Comparison of ENCODE assay signal across 16 cellular contexts in genomic region chr1:94081566-94082344, GRCh38. TPM values are rescaled to one million over a fixed set of nuclear protein-coding genes. Genes with fewer than 3 reads are reported as not detected.
DNase-seq lines count a peak whose midpoint lies in the region; ATAC-seq and TF ChIP-seq lines count a peak whose summit lies in the region.
"Had no signal": no experiment of that assay in that cellular context is flagged by ENCODE, and none has a peak within 500 bp of the region (broad histone marks: within the 10 kb centered on the region; RNA-seq: fewer than 3 reads in every experiment).

No MANE protein-coding gene starts in this region.

- no peak for TF ChIP-seq CTCF in AG04450 (IDR thresholded peaks at IDR 0.05; ENCODE audit: low read depth, low read length)
- TF ChIP-seq CTCF in astrocyte of the cerebellum (IDR thresholded peaks at IDR 0.05; ENCODE audit: low read depth, low read length, missing control alignments): no peak
- TF ChIP-seq CTCF in progenitor cell of endocrine pancreas (IDR thresholded peaks at IDR 0.05; ENCODE audit: unreplicated experiment): no peak

- ATAC-seq in GM19395 (IDR thresholded peaks at IDR 0.05; ENCODE audit: unreplicated experiment) (no peak), HG02610 (IDR thresholded peaks at IDR 0.05; ENCODE audit: unreplicated experiment) (no peak)

- in situ Hi-C loops in astrocyte of the cerebellum (cut with HindIII; ENCODE audit: low sequenced_read_pairs): no loop called here

- H3K36me3 Mint-ChIP-seq in progenitor cell of endocrine pancreas (ENCODE audit: insufficient read depth): no peaks in the 10 kb centered on the region
- H3K36me3 Mint-ChIP-seq: CD4-positive, CD25-positive, alpha-beta regulatory T cell; immature natural killer cell had no signal

- peak overlapping the region; percentile 35 for H3K27ac ChIP-seq in AG04450 (ENCODE audit: low read depth, low read length)
- H3K27ac ChIP-seq: WERI-Rb-1 had no signal

- no peaks in the 10 kb centered on the region for H3K9me3 ChIP-seq in AG04450 (ENCODE audit: control insufficient read depth, insufficient read depth, low read length)

- no peaks in the 10 kb centered on the region for H3K9me3 Mint-ChIP-seq in progenitor cell of endocrine pancreas (ENCODE audit: low read depth)

- no peak for DNase-seq in AG04450 (ENCODE audit: low read depth, low spot score)
- DNase-seq in HS-27A (ENCODE audit: low read depth): peak; percentile 27
- DNase-seq in astrocyte of the cerebellum (ENCODE audit: low read depth): peak; percentile 47
- DNase-seq in glomerular visceral epithelial cell (ENCODE audit: extremely low spot score): peak; percentile 71
- no peak for DNase-seq in NOMO-1 treated with dmso at 0.1 percent for 144 hours (lab: John Stamatoyannopoulos, UW; ENCODE audit: unreplicated experiment)
- DNase-seq in progenitor cell of endocrine pancreas (ENCODE audit: low spot score, unreplicated experiment): no peak
- DNase-seq: CD4-positive, CD25-positive, alpha-beta regulatory T cell; effector CD8-positive, alpha-beta T cell; immature natural killer cell; MV-4-11; nucleus accumbens; trophoblast cell; WERI-Rb-1 had no signal

- H3K27ac Mint-ChIP-seq in progenitor cell of endocrine pancreas: no peak overlapping the region
- H3K27ac Mint-ChIP-seq: CD4-positive, CD25-positive, alpha-beta regulatory T cell; immature natural killer cell had no signal

- H3K4me1 Mint-ChIP-seq in progenitor cell of endocrine pancreas (ENCODE audit: low read depth): peaks cover 11% of the 10 kb centered on the region
- H3K4me1 Mint-ChIP-seq: CD4-positive, CD25-positive, alpha-beta regulatory T cell; immature natural killer cell had no signal

- POLR2A ChIA-PET in AG04450 (lab: Yijun Ruan, JAX): no interaction called here

- H3K27me3 Mint-ChIP-seq in progenitor cell of endocrine pancreas: peaks cover 13% of the 10 kb centered on the region
- H3K27me3 Mint-ChIP-seq: CD4-positive, CD25-positive, alpha-beta regulatory T cell had no signal

- CTCF ChIA-PET in AG04450 (lab: Charles Lee): interaction anchor here (1.0 to 1.3 kb wide), 2 partner anchors 20 to 37 kb away, joined by 4 to 6 read pairs; no protein-coding TSS in a partner anchor

- no peaks in the 10 kb centered on the region for H3K27me3 ChIP-seq in AG04450 (ENCODE audit: control insufficient read depth, insufficient read depth, low read length)

- no peak overlapping the region for H3K4me3 ChIP-seq in AG04450 (ENCODE audit: low read depth, low read length)
- no peak overlapping the region for H3K4me3 ChIP-seq in astrocyte of the cerebellum (ENCODE audit: low read depth, low read length)

- H3K4me3 Mint-ChIP-seq in progenitor cell of endocrine pancreas (ENCODE audit: low read depth): no peak overlapping the region
- H3K4me3 Mint-ChIP-seq: CD4-positive, CD25-positive, alpha-beta regulatory T cell; immature natural killer cell had no signal

RNA-seq across cellular contexts. Expression of gene ABCA4, which starts 39.2 kb away (rescaled TPM):
- polyA plus RNA-seq in AG04450 (2011; rRNA removed): 0.17 TPM in 2 replicates
- polyA minus RNA-seq in AG04450 (2011; rRNA and poly(A)+ RNA removed): 0.05 and 0.30 TPM in 2 replicates
- 0.86 and 2.0 TPM in 2 replicates for total RNA-seq in progenitor cell of endocrine pancreas
- total RNA-seq: CD4-positive, CD25-positive, alpha-beta regulatory T cell; OCI-LY7 had no signal
- polyA plus RNA-seq: CD4-positive, CD25-positive, alpha-beta regulatory T cell had no signal

Comparison
In these comparisons a context has a peak if more than half of its experiments do, and no peak if none do; other contexts are left out.
1. DNase-seq: peak in HS-27A (single experiment), astrocyte of the cerebellum (single experiment) and glomerular visceral epithelial cell (single experiment); none in AG04450 (single experiment), NOMO-1 treated with dmso at 0.1 percent for 144 hours (single experiment) and progenitor cell of endocrine pancreas (single experiment).